8 cellular contexts compared by ENCODE assay signal in genomic region chr5:91383027-91383955, GRCh38. TPM values are rescaled to one million over a fixed set of nuclear protein-coding genes. Genes with fewer than 3 reads are reported as not detected.
DNase-seq lines count a peak whose midpoint lies in the region; ATAC-seq and TF ChIP-seq lines count a peak whose summit lies in the region.

A gene with protein sequence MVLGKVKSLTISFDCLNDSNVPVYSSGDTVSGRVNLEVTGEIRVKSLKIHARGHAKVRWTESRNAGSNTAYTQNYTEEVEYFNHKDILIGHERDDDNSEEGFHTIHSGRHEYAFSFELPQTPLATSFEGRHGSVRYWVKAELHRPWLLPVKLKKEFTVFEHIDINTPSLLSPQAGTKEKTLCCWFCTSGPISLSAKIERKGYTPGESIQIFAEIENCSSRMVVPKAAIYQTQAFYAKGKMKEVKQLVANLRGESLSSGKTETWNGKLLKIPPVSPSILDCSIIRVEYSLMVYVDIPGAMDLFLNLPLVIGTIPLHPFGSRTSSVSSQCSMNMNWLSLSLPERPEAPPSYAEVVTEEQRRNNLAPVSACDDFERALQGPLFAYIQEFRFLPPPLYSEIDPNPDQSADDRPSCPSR (minus strand): TSS chr5:91383317. CDS start chr5:91383092, 225 bp downstream.

- H3K4me1 ChIP-seq in HUES48 (ENCODE audit: control insufficient read depth, insufficient read depth, low read length) (peaks cover 16% of the 10 kb centered on the region), OCI-LY1 (ENCODE audit: insufficient read depth, low read length, severe bottlenecking) (peaks cover 22% of the 10 kb centered on the region)

- H3F3A ChIP-seq in OCI-LY1 (ENCODE audit: insufficient read depth, low read length), result 0 out of 2 replicates have a peak, but pooled peaks cover 3% of the 10 kb centered on the region

- H3K4me3 Mint-ChIP-seq in Calu3 (ENCODE audit: low read depth, unreplicated experiment) (peak within 1 kb of the TSS; percentile 86), mesothelial cell of epicardium (peak within 1 kb of the TSS; percentile 97)

- intact Hi-C loops in Calu3 (cut with micrococcal nuclease; ENCODE audit: unreplicated experiment), result loop anchor here (1.0 to 5.0 kb wide), 4 partner anchors 70 to 451 kb away; no protein-coding TSS in a partner anchor

- H4K20me1 ChIP-seq in OCI-LY1 (ENCODE audit: insufficient read depth, low read length), result no peaks in the 10 kb centered on the region

- no peaks in the 10 kb centered on the region for H3K9me2 ChIP-seq in OCI-LY1 (ENCODE audit: low read depth, low read length)

- no peaks in the 10 kb centered on the region for H3K9me3 ChIP-seq in HUES48 (ENCODE audit: control insufficient read depth, insufficient read depth, low read length)
- no peaks in the 10 kb centered on the region for H3K9me3 ChIP-seq in OCI-LY1 (ENCODE audit: low read length)

- CTCF ChIA-PET in Calu3 (lab: Charles Lee), result interaction anchor here (0.7 to 3.5 kb wide), 15 partner anchors 12 to 518 kb away, joined by 3 to 35 read pairs (median 5); no protein-coding TSS in a partner anchor

- H2AFZ ChIP-seq in OCI-LY1 (ENCODE audit: low read length), result no peak within 1 kb of the TSS; the same call in 1 of the 2 replicates

- peak within 1 kb of the TSS; percentile 80 for H3K4me2 ChIP-seq in OCI-LY1 (ENCODE audit: low read length)

- H3K27ac Mint-ChIP-seq in Calu3 (ENCODE audit: unreplicated experiment) (peak within 1 kb of the TSS; percentile 98), mesothelial cell of epicardium (peak within 1 kb of the TSS; percentile 99)

- H3K79me2 ChIP-seq in OCI-LY1 (ENCODE audit: insufficient read depth, low read length), result peaks cover 35% of the 10 kb centered on the region

- H3K27ac ChIP-seq in HUES48 (ENCODE audit: low read depth, low read length) (peak within 1 kb of the TSS; percentile 99), OCI-LY1 (ENCODE audit: low read depth, low read length, poor library complexity, severe bottlenecking) (peak within 1 kb of the TSS; percentile 96)

- H3K4me1 Mint-ChIP-seq in Calu3 (ENCODE audit: low read depth, unreplicated experiment), result peaks cover 14% of the 10 kb centered on the region
- H3K4me1 Mint-ChIP-seq in mesothelial cell of epicardium, result peaks cover 21% of the 10 kb centered on the region

- H3K27me3 ChIP-seq in HUES48 (ENCODE audit: control insufficient read depth, insufficient read depth, low read length) (no peaks in the 10 kb centered on the region), OCI-LY1 (ENCODE audit: insufficient read depth, low read length) (no peaks in the 10 kb centered on the region)

- in situ Hi-C loops in endometrial microvascular endothelial cells (cut with HindIII; ENCODE audit: inconsistent ontology term, low pct_unique_long_range_greater_than_20kb, low sequenced_read_pairs), result loop anchor here (5.0 to 10.0 kb wide), 3 partner anchors 71 to 468 kb away; no protein-coding TSS in a partner anchor

- TF ChIP-seq CTCF in Calu3 (IDR thresholded peaks at IDR 0.05; ENCODE audit: unreplicated experiment) (no peak), OCI-LY1 (IDR thresholded peaks at IDR 0.05; ENCODE audit: low read length) (no peak), mesothelial cell of epicardium (IDR thresholded peaks at IDR 0.05; ENCODE audit: unreplicated experiment) (no peak)

- H3K4me3 ChIP-seq in HUES48 (ENCODE audit: low read depth, low read length), result peak within 1 kb of the TSS; percentile 84
- peak within 1 kb of the TSS; percentile 84 for H3K4me3 ChIP-seq in OCI-LY1 (ENCODE audit: low read depth, low read length, poor library complexity, severe bottlenecking)

- H3K36me3 ChIP-seq in HUES48 (ENCODE audit: control insufficient read depth, insufficient read depth, low read length) (peaks cover 4% of the 10 kb centered on the region), OCI-LY1 (ENCODE audit: insufficient read depth, low read length) (peaks cover 24% of the 10 kb centered on the region)

- peak; percentile 50 for ATAC-seq in GM21423 (IDR thresholded peaks at IDR 0.05; ENCODE audit: unreplicated experiment)

- BruUV-seq in Calu3 (replicated peaks; lab: Mats Ljungman, UMichigan), result no TSS peak

- H3K27me3 Mint-ChIP-seq in Calu3 (ENCODE audit: unreplicated experiment) (no peaks in the 10 kb centered on the region), mesothelial cell of epicardium (ENCODE audit: low read depth) (no peaks in the 10 kb centered on the region)

- H3K36me3 Mint-ChIP-seq in Calu3 (ENCODE audit: insufficient read depth, unreplicated experiment), result peaks cover 60% of the 10 kb centered on the region
- H3K36me3 Mint-ChIP-seq in mesothelial cell of epicardium, result no peaks in the 10 kb centered on the region

- peak within 1 kb of the TSS; percentile 98 for H3K9ac ChIP-seq in HUES48 (ENCODE audit: low read depth, low read length)
- H3K9ac ChIP-seq in OCI-LY1 (ENCODE audit: low read length), result peak within 1 kb of the TSS; percentile 99

- peak; percentile 98 for DNase-seq in Calu3
- DNase-seq in activated CD8-positive, alpha-beta memory T cell treated with anti-CD3 and anti-CD28 coated beads, Interleukin-2, amount 50 U/mL, for 4 hours, result peak; percentile 96
- DNase-seq in mesothelial cell of epicardium (ENCODE audit: low spot score in 2 of 2, unreplicated experiment in 2 of 2), result peak; percentile 93 to 98
- DNase-seq in stimulated activated CD8-positive, alpha-beta memory T cell treated with anti-CD3 and anti-CD28 coated beads, Interleukin-15, amount 100 ng/mL, for 4 hours (ENCODE audit: low read depth in 2 of 2), result peak; percentile 88 to 92

- no peaks in the 10 kb centered on the region for H3K9me3 Mint-ChIP-seq in Calu3 (ENCODE audit: low read depth, unreplicated experiment)
- peaks cover under 1% of the 10 kb centered on the region for H3K9me3 Mint-ChIP-seq in mesothelial cell of epicardium

RNA-seq across cellular contexts. Expression of the gene that starts here (rescaled TPM):
- 32.9 and 33.4 TPM in 2 replicates for total RNA-seq in Calu3 (2022)
- total RNA-seq in endometrial microvascular endothelial cells (ENCODE audit: inconsistent ontology term), result 25.1 TPM
- total RNA-seq in mesothelial cell of epicardium, result 43.8 to 49.9 TPM (median 45.9 TPM) in 3 replicates

Comparison
In these comparisons a context has a peak if more than half of its experiments do, and no peak if none do; other contexts are left out.
1. Peak in every context shown above with its lines: DNase-seq, ATAC-seq, H3K4me3 ChIP-seq and H3K27ac ChIP-seq.